Comparison of ENCODE assay signal across 21 cellular contexts in the genomic region with DNA sequence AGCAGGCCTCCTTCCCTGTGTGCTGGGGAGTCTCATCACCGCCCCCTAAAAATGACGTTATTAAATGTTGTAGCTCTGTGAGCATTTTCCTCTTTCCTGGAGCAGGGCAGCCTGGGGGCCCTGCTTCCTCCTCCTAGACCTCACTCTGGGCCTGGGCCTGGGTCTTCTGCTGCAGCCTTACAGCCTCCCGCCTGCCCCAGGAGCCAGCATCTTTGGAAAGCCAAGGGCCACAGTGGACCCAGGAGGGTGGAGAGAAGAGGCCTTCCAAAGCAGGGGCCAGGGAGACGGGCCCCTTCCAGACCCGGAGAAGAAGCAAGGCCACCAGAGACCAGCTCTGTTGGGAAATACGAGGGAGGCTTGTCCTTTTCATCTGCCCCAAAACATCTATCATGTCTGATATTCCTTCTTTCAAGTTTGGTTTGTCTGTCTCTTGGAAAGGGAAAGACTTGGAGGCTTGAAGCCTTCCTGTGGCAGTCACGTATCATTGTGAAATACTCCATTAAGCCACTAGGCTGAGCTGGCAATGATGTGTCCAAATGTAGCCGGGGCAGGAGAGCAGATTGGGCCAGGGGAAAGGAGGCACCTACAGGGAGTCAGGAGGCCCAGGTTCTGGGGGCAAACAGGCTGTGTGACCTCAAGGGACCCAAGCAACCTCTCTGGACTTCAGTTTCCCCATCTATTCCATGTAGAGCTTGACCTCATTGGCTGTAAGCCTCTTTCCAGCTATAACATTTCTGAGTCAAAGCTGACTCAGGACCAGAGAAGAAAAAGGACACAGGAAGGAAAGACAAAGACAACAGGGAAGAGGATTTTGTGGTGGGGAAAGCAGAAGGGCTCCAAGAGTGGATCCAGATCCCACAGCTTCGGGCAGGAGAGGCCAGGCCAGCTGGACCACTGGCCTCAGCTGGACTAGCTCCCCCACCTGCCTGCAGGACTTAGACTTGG. TPM values are rescaled to one million over a fixed set of nuclear protein-coding genes. Genes with fewer than 3 reads are reported as not detected.
DNase-seq lines count a peak whose midpoint lies in the region; ATAC-seq lines count a peak whose summit lies in the region.
"Had no signal": no experiment of that assay in that cellular context is flagged by ENCODE, and none has a peak within 500 bp of the region (broad histone marks: within the 10 kb centered on the region; RNA-seq: fewer than 3 reads in every experiment).

No MANE protein-coding gene starts in this region.

- H3K27ac Mint-ChIP-seq in activated T-cell treated with anti-CD3 and anti-CD28 coated beads, Interleukin-2, amount 50 U/mL, for 72 hours, result no peak overlapping the region
- H3K27ac Mint-ChIP-seq: activated CD4-positive, alpha-beta T cell treated with anti-CD3 and anti-CD28 coated beads for 36 hours; CD4-positive, alpha-beta T cell; nephron; progenitor cell of endocrine pancreas; stimulated activated naive B cell treated with anti-CD40 and anti-IgM and Interleukin-4, amounts not matched to agents 10 μg/mL and 1 μg/mL and 100 μg/mL, for 72 hours had no signal

- no peaks in the 10 kb centered on the region for H3K9me3 Mint-ChIP-seq in activated T-cell treated with anti-CD3 and anti-CD28 coated beads, Interleukin-2, amount 50 U/mL, for 72 hours
- H3K9me3 Mint-ChIP-seq: CD4-positive, alpha-beta T cell; nephron had no signal

- H3K4me1 Mint-ChIP-seq in activated T-cell treated with anti-CD3 and anti-CD28 coated beads, Interleukin-2, amount 50 U/mL, for 72 hours (ENCODE audit: low read depth), result no peaks in the 10 kb centered on the region
- H3K4me1 Mint-ChIP-seq: activated CD4-positive, alpha-beta T cell treated with anti-CD3 and anti-CD28 coated beads for 36 hours; nephron; stimulated activated naive B cell treated with anti-CD40 and anti-IgM and Interleukin-4, amounts not matched to agents 10 μg/mL and 1 μg/mL and 100 μg/mL, for 72 hours had no signal

- no peaks in the 10 kb centered on the region for H3K36me3 Mint-ChIP-seq in activated T-cell treated with anti-CD3 and anti-CD28 coated beads, Interleukin-2, amount 50 U/mL, for 72 hours (ENCODE audit: insufficient read depth in 2 of 2)
- H3K36me3 Mint-ChIP-seq: stimulated activated naive B cell treated with anti-CD40 and anti-IgM and Interleukin-4, amounts not matched to agents 10 μg/mL and 1 μg/mL and 100 μg/mL, for 72 hours had no signal

- no peak for ATAC-seq in activated T-cell treated with anti-CD3 and anti-CD28 coated beads, Interleukin-2, amount 50 U/mL, for 72 hours (replicated peaks in 1 of 2)
- ATAC-seq: activated CD4-positive, alpha-beta T cell treated with anti-CD3 and anti-CD28 coated beads for 36 hours; stimulated activated naive B cell treated with anti-CD40 and anti-IgM and Interleukin-4, amounts not matched to agents 10 μg/mL and 1 μg/mL and 100 μg/mL, for 72 hours had no signal

- H3K4me3 Mint-ChIP-seq in activated T-cell treated with anti-CD3 and anti-CD28 coated beads, Interleukin-2, amount 50 U/mL, for 72 hours, result no peak overlapping the region
- H3K4me3 Mint-ChIP-seq: activated CD4-positive, alpha-beta T cell treated with anti-CD3 and anti-CD28 coated beads for 36 hours; CD4-positive, alpha-beta T cell; nephron; stimulated activated naive B cell treated with anti-CD40 and anti-IgM and Interleukin-4, amounts not matched to agents 10 μg/mL and 1 μg/mL and 100 μg/mL, for 72 hours had no signal

- H3K27me3 Mint-ChIP-seq in activated T-cell treated with anti-CD3 and anti-CD28 coated beads, Interleukin-2, amount 50 U/mL, for 72 hours (ENCODE audit: low read depth), result no peaks in the 10 kb centered on the region
- H3K27me3 Mint-ChIP-seq: activated CD4-positive, alpha-beta T cell treated with anti-CD3 and anti-CD28 coated beads for 36 hours; CD4-positive, alpha-beta T cell had no signal

- DNase-seq in AG20443 (ENCODE audit: low spot score), result peak; percentile 63
- DNase-seq in M059J (ENCODE audit: low read depth), result peak; percentile 32
- DNase-seq in amniotic epithelial cell (ENCODE audit: low read depth), result peak; percentile 43
- peak; percentile 54 for DNase-seq in hepatic stellate cell (ENCODE audit: low spot score)
- DNase-seq in activated T-cell treated with anti-CD3 and anti-CD28 coated beads, Interleukin-2, amount 50 U/mL, for 72 hours, result no peak
- no peak for DNase-seq in SW 1271 (lab: John Stamatoyannopoulos, UW)
- no peak for DNase-seq in NCI-H128 (lab: John Stamatoyannopoulos, UW; ENCODE audit: unreplicated experiment)
- DNase-seq in CD1c-positive myeloid dendritic cell (ENCODE audit: extremely low spot score), result no peak
- DNase-seq: ACHN; activated CD4-positive, alpha-beta T cell treated with anti-CD3 and anti-CD28 coated beads for 36 hours; CD4-positive, alpha-beta T cell; esophagus squamous epithelium; hippocampal formation; MM.1S; NCI-H2081; NCI-H524 treated with DMSO at 0.1 percent for 48 hours; SIG-M5; stimulated activated naive B cell treated with anti-CD40 and anti-IgM and Interleukin-4, amounts not matched to agents 10 μg/mL and 1 μg/mL and 100 μg/mL, for 72 hours had no signal

RNA-seq across cellular contexts. Expression of gene CYP11A1, which starts 31.1 kb away (rescaled TPM):
- 0.07 and 0.10 TPM in 2 replicates for total RNA-seq in M059J (2014; rRNA removed; shearing (Covaris generic))
- under 1 TPM; 0.21 to 0.26 TPM for total RNA-seq in activated T-cell treated with anti-CD3 and anti-CD28 coated beads, Interleukin-2, amount 50 U/mL, for 72 hours
- total RNA-seq: activated CD4-positive, alpha-beta T cell treated with anti-CD3 and anti-CD28 coated beads for 36 hours; CD4-positive, alpha-beta T cell; T-helper 2 cell treated with Interferon-gamma antibody and Interleukin-4, amounts not matched to agents 100 ng/mL and 5 ng/mL, for 36 hours had no signal

Comparison
In these comparisons a context has a peak if more than half of its experiments do, and no peak if none do; other contexts are left out.
1. DNase-seq: peak in AG20443 (single experiment), M059J (single experiment), amniotic epithelial cell (single experiment) and hepatic stellate cell (single experiment); none in activated T-cell treated with anti-CD3 and anti-CD28 coated beads, Interleukin-2, amount 50 U/mL, for 72 hours (0 of 2), SW 1271 (0 of 2), NCI-H128 (single experiment) and CD1c-positive myeloid dendritic cell (single experiment).